Comparison of ENCODE assay signal across 1 cellular context in the genomic region with DNA sequence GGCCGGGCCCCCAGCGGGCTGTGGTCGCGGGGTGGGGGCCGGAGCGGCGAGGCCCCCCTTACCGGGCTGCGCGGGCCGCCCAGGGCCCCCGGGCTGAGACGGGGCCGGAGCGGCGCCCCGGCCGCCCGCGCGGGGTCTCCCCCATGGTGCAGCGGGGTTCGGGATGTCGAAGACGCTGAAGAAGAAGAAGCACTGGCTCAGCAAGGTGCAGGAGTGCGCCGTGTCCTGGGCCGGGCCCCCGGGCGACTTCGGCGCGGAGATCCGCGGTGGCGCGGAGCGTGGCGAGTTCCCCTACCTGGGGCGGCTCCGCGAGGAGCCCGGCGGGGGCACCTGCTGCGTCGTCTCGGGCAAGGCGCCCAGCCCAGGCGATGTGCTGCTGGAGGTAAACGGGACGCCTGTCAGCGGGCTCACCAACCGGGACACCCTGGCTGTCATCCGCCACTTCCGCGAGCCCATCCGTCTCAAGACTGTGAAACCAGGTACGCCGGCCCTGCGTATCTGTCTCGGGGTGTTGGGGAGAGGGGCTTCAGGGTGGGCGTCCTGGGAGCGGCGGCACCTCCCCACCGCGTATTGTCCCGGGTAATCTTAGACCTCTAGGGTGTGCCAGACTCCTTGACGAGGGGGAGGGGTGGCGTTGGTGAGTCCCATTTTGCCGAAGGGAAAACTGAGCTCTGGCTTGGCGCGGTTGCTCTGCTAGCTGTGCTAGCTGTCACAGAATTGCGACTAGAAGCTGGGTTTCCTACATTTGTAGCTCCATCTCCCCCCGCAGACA.
TF ChIP-seq lines count a peak whose summit lies in the region.

No MANE protein-coding gene starts in this region.

TF ChIP-seq in HepG2, 621 proteins besides CTCF, POLR2A, EP300 and RAD21 (continued from another document and continues in another):
- TF ChIP-seq, protein P1, sequence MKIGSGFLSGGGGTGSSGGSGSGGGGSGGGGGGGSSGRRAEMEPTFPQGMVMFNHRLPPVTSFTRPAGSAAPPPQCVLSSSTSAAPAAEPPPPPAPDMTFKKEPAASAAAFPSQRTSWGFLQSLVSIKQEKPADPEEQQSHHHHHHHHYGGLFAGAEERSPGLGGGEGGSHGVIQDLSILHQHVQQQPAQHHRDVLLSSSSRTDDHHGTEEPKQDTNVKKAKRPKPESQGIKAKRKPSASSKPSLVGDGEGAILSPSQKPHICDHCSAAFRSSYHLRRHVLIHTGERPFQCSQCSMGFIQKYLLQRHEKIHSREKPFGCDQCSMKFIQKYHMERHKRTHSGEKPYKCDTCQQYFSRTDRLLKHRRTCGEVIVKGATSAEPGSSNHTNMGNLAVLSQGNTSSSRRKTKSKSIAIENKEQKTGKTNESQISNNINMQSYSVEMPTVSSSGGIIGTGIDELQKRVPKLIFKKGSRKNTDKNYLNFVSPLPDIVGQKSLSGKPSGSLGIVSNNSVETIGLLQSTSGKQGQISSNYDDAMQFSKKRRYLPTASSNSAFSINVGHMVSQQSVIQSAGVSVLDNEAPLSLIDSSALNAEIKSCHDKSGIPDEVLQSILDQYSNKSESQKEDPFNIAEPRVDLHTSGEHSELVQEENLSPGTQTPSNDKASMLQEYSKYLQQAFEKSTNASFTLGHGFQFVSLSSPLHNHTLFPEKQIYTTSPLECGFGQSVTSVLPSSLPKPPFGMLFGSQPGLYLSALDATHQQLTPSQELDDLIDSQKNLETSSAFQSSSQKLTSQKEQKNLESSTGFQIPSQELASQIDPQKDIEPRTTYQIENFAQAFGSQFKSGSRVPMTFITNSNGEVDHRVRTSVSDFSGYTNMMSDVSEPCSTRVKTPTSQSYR (CRISPR knock-in tag; IDR thresholded peaks at IDR 0.05; ENCODE audit: borderline replicate concordance), result peak; percentile 84
- TF ChIP-seq GABPB1 (CRISPR knock-in tag; IDR thresholded peaks at IDR 0.05), result no peak
- TF ChIP-seq, protein P2, sequence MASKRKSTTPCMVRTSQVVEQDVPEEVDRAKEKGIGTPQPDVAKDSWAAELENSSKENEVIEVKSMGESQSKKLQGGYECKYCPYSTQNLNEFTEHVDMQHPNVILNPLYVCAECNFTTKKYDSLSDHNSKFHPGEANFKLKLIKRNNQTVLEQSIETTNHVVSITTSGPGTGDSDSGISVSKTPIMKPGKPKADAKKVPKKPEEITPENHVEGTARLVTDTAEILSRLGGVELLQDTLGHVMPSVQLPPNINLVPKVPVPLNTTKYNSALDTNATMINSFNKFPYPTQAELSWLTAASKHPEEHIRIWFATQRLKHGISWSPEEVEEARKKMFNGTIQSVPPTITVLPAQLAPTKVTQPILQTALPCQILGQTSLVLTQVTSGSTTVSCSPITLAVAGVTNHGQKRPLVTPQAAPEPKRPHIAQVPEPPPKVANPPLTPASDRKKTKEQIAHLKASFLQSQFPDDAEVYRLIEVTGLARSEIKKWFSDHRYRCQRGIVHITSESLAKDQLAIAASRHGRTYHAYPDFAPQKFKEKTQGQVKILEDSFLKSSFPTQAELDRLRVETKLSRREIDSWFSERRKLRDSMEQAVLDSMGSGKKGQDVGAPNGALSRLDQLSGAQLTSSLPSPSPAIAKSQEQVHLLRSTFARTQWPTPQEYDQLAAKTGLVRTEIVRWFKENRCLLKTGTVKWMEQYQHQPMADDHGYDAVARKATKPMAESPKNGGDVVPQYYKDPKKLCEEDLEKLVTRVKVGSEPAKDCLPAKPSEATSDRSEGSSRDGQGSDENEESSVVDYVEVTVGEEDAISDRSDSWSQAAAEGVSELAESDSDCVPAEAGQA (IDR thresholded peaks at IDR 0.05; ENCODE audit: low read depth), result no peak
- TF ChIP-seq, protein P2 (CRISPR knock-in tag; IDR thresholded peaks at IDR 0.05; ENCODE audit: borderline replicate concordance), result no peak
- TF ChIP-seq ZNF605 (CRISPR knock-in tag; IDR thresholded peaks at IDR 0.05), result no peak
- TF ChIP-seq, protein P3, sequence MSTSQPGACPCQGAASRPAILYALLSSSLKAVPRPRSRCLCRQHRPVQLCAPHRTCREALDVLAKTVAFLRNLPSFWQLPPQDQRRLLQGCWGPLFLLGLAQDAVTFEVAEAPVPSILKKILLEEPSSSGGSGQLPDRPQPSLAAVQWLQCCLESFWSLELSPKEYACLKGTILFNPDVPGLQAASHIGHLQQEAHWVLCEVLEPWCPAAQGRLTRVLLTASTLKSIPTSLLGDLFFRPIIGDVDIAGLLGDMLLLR (CRISPR knock-in tag; IDR thresholded peaks at IDR 0.05), result no peak
- no peak for TF ChIP-seq GFI1 (CRISPR knock-in tag; IDR thresholded peaks at IDR 0.05; ENCODE audit: borderline replicate concordance)
- no peak for TF ChIP-seq NR2F1 (CRISPR knock-in tag; IDR thresholded peaks at IDR 0.05)
- TF ChIP-seq ZNF331 (CRISPR knock-in tag; IDR thresholded peaks at IDR 0.05), result no peak
- no peak for TF ChIP-seq ZBTB1 (CRISPR knock-in tag; IDR thresholded peaks at IDR 0.05; ENCODE audit: borderline replicate concordance)
- no peak for TF ChIP-seq ETV6 (CRISPR knock-in tag; conservative IDR thresholded peaks at IDR 0.05)
- TF ChIP-seq, protein P4, sequence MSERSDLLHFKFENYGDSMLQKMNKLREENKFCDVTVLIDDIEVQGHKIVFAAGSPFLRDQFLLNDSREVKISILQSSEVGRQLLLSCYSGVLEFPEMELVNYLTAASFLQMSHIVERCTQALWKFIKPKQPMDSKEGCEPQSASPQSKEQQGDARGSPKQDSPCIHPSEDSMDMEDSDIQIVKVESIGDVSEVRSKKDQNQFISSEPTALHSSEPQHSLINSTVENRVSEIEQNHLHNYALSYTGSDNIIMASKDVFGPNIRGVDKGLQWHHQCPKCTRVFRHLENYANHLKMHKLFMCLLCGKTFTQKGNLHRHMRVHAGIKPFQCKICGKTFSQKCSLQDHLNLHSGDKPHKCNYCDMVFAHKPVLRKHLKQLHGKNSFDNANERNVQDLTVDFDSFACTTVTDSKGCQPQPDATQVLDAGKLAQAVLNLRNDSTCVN (CRISPR knock-in tag; IDR thresholded peaks at IDR 0.05; ENCODE audit: borderline replicate concordance), result no peak
- 0 out of 2 replicates have a peak, but pooled peaks have one; percentile 20 for TF ChIP-seq MXD4 (CRISPR knock-in tag; IDR thresholded peaks at IDR 0.05)
- no peak for TF ChIP-seq FOXP1 (IDR thresholded peaks at IDR 0.05)
- no peak for TF ChIP-seq FOXP1 (CRISPR knock-in tag; IDR thresholded peaks at IDR 0.05)
- TF ChIP-seq ZSCAN22 (CRISPR knock-in tag; IDR thresholded peaks at IDR 0.05), result no peak
- TF ChIP-seq, protein P5, sequence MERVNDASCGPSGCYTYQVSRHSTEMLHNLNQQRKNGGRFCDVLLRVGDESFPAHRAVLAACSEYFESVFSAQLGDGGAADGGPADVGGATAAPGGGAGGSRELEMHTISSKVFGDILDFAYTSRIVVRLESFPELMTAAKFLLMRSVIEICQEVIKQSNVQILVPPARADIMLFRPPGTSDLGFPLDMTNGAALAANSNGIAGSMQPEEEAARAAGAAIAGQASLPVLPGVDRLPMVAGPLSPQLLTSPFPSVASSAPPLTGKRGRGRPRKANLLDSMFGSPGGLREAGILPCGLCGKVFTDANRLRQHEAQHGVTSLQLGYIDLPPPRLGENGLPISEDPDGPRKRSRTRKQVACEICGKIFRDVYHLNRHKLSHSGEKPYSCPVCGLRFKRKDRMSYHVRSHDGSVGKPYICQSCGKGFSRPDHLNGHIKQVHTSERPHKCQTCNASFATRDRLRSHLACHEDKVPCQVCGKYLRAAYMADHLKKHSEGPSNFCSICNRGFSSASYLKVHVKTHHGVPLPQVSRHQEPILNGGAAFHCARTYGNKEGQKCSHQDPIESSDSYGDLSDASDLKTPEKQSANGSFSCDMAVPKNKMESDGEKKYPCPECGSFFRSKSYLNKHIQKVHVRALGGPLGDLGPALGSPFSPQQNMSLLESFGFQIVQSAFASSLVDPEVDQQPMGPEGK (CRISPR knock-in tag; IDR thresholded peaks at IDR 0.05), result peak; percentile 22
- peak; percentile 45; the same call in 1 of the 2 replicates for TF ChIP-seq DMAP1 (CRISPR knock-in tag; IDR thresholded peaks at IDR 0.05)
- TF ChIP-seq SNAI1 (CRISPR knock-in tag; IDR thresholded peaks at IDR 0.05; ENCODE audit: borderline replicate concordance), result no peak
- TF ChIP-seq ATF7 (IDR thresholded peaks at IDR 0.05), result no peak
- TF ChIP-seq ATF7 (CRISPR knock-in tag; IDR thresholded peaks at IDR 0.05), result no peak
- TF ChIP-seq, protein P6, sequence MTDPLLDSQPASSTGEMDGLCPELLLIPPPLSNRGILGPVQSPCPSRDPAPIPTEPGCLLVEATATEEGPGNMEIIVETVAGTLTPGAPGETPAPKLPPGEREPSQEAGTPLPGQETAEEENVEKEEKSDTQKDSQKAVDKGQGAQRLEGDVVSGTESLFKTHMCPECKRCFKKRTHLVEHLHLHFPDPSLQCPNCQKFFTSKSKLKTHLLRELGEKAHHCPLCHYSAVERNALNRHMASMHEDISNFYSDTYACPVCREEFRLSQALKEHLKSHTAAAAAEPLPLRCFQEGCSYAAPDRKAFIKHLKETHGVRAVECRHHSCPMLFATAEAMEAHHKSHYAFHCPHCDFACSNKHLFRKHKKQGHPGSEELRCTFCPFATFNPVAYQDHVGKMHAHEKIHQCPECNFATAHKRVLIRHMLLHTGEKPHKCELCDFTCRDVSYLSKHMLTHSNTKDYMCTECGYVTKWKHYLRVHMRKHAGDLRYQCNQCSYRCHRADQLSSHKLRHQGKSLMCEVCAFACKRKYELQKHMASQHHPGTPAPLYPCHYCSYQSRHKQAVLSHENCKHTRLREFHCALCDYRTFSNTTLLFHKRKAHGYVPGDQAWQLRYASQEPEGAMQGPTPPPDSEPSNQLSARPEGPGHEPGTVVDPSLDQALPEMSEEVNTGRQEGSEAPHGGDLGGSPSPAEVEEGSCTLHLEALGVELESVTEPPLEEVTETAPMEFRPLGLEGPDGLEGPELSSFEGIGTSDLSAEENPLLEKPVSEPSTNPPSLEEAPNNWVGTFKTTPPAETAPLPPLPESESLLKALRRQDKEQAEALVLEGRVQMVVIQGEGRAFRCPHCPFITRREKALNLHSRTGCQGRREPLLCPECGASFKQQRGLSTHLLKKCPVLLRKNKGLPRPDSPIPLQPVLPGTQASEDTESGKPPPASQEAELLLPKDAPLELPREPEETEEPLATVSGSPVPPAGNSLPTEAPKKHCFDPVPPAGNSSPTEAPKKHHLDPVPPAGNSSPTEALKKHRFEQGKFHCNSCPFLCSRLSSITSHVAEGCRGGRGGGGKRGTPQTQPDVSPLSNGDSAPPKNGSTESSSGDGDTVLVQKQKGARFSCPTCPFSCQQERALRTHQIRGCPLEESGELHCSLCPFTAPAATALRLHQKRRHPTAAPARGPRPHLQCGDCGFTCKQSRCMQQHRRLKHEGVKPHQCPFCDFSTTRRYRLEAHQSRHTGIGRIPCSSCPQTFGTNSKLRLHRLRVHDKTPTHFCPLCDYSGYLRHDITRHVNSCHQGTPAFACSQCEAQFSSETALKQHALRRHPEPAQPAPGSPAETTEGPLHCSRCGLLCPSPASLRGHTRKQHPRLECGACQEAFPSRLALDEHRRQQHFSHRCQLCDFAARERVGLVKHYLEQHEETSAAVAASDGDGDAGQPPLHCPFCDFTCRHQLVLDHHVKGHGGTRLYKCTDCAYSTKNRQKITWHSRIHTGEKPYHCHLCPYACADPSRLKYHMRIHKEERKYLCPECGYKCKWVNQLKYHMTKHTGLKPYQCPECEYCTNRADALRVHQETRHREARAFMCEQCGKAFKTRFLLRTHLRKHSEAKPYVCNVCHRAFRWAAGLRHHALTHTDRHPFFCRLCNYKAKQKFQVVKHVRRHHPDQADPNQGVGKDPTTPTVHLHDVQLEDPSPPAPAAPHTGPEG (CRISPR knock-in tag; IDR thresholded peaks at IDR 0.05), result no peak
- no peak for TF ChIP-seq HHEX (CRISPR knock-in tag; IDR thresholded peaks at IDR 0.05)
- no peak for TF ChIP-seq ZNF598 (CRISPR knock-in tag; IDR thresholded peaks at IDR 0.05; ENCODE audit: borderline replicate concordance)
- TF ChIP-seq HOXD1 (CRISPR knock-in tag; IDR thresholded peaks at IDR 0.05), result no peak
- 0 out of 2 replicates have a peak, but pooled peaks have one; percentile 19 for TF ChIP-seq SPEN (CRISPR knock-in tag; IDR thresholded peaks at IDR 0.05; ENCODE audit: low read depth)
- no peak for TF ChIP-seq SNRNP70 (IDR thresholded peaks at IDR 0.05; ENCODE audit: low read depth, low read length)
- TF ChIP-seq, protein P7, sequence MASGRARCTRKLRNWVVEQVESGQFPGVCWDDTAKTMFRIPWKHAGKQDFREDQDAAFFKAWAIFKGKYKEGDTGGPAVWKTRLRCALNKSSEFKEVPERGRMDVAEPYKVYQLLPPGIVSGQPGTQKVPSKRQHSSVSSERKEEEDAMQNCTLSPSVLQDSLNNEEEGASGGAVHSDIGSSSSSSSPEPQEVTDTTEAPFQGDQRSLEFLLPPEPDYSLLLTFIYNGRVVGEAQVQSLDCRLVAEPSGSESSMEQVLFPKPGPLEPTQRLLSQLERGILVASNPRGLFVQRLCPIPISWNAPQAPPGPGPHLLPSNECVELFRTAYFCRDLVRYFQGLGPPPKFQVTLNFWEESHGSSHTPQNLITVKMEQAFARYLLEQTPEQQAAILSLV (CRISPR knock-in tag; IDR thresholded peaks at IDR 0.05; ENCODE audit: borderline replicate concordance), result peak; percentile 58; the same call in 1 of the 2 replicates
- TF ChIP-seq SAP130 (CRISPR knock-in tag; IDR thresholded peaks at IDR 0.05; ENCODE audit: low read depth), result peak; percentile 42; the same call in 1 of the 2 replicates
- no peak for TF ChIP-seq ZNF180 (CRISPR knock-in tag; IDR thresholded peaks at IDR 0.05; ENCODE audit: borderline replicate concordance, low read depth)
- TF ChIP-seq, protein P8, sequence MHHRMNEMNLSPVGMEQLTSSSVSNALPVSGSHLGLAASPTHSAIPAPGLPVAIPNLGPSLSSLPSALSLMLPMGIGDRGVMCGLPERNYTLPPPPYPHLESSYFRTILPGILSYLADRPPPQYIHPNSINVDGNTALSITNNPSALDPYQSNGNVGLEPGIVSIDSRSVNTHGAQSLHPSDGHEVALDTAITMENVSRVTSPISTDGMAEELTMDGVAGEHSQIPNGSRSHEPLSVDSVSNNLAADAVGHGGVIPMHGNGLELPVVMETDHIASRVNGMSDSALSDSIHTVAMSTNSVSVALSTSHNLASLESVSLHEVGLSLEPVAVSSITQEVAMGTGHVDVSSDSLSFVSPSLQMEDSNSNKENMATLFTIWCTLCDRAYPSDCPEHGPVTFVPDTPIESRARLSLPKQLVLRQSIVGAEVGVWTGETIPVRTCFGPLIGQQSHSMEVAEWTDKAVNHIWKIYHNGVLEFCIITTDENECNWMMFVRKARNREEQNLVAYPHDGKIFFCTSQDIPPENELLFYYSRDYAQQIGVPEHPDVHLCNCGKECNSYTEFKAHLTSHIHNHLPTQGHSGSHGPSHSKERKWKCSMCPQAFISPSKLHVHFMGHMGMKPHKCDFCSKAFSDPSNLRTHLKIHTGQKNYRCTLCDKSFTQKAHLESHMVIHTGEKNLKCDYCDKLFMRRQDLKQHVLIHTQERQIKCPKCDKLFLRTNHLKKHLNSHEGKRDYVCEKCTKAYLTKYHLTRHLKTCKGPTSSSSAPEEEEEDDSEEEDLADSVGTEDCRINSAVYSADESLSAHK (CRISPR knock-in tag; IDR thresholded peaks at IDR 0.05; ENCODE audit: borderline replicate concordance), result no peak
